Comparison of ENCODE assay signal across 42 cellular contexts in the genomic region with DNA sequence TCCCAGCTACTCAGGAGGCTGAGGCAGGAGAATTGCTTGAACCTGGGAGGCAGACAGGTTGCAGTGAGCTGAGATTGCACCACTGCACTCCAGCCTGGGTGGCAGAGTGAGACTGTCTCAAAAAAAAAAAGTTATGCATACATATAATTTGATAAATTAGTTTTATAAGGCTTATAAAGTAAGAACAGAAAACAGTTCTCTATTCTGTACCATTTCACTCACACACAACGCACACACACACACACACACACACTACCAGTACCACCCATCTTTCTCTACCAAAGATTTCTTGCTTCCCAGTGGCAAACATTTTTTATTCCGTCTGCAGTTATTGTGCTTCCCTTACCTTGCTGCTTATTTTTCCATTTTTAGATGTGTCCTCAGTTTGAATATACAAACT. TPM values are rescaled to one million over a fixed set of nuclear protein-coding genes. Genes with fewer than 3 reads are reported as not detected.
"Had no signal": no experiment of that assay in that cellular context is flagged by ENCODE, and none has a peak within 500 bp of the region (broad histone marks: within the 10 kb centered on the region; RNA-seq: fewer than 3 reads in every experiment).

No MANE protein-coding gene starts in this region.

- H3K4me3 ChIP-seq: adrenal gland, ascending aorta, body of pancreas, breast epithelium, cardiac muscle cell had no signal

- DNase-seq: activated effector memory CD4-positive, alpha-beta T cell treated with anti-CD3 and anti-CD28 coated beads, Interleukin-2, amount 50 U/mL, for 16 hours; activated effector memory CD4-positive, alpha-beta T cell treated with Interleukin-2 at 50 U/mL for 16 hours; activated gamma-delta T cell; activated gamma-delta T cell treated with Interleukin-2 at 50 U/mL for 16 hours; activated naive CD4-positive, alpha-beta T cell; activated naive CD4-positive, alpha-beta T cell treated with anti-CD3 and anti-CD28 coated beads for 36 hours; activated naive CD4-positive, alpha-beta T cell treated with anti-CD3 and anti-CD28 coated beads, Interleukin-2, amount 10 ng/mL, durations not matched to agents 7 days and 5 days; activated naive CD4-positive, alpha-beta T cell treated with anti-CD3 and anti-CD28 coated beads, Interleukin-2, amount 50 U/mL, for 16 hours; activated naive CD4-positive, alpha-beta T cell treated with Interleukin-2 at 50 U/mL for 16 hours; activated naive CD8-positive, alpha-beta T cell treated with anti-CD3 and anti-CD28 coated beads for 36 hours; activated naive CD8-positive, alpha-beta T cell treated with anti-CD3 and anti-CD28 coated beads, Interleukin-2, amount 10 ng/mL, durations not matched to agents 7 days and 5 days; activated naive CD8-positive, alpha-beta T cell treated with anti-CD3 and anti-CD28 coated beads, Interleukin-2, amount 50 U/mL, for 24 hours; activated T-cell treated with anti-CD3 and anti-CD28 coated beads, Interleukin-2, amount 50 U/mL, for 1 hour; activated T-cell treated with anti-CD3 and anti-CD28 coated beads, Interleukin-2, amount 50 U/mL, for 24 hours; activated T-cell treated with anti-CD3 and anti-CD28 coated beads, Interleukin-2, amount 50 U/mL, for 4 hours; activated T-cell treated with anti-CD3 and anti-CD28 coated beads, Interleukin-2, amount 50 U/mL, for 48 hours; activated T-cell treated with anti-CD3 and anti-CD28 coated beads, Interleukin-2, amount 50 U/mL, for 72 hours; adrenal gland; amniotic stem cell; amygdala; anterior cingulate cortex; aorta; body of pancreas; brain microvascular endothelial cell; caudate nucleus; central memory CD4-positive, alpha-beta T cell; cerebellar nuclear complex had no signal

- H3K9me3 ChIP-seq: adrenal gland, ascending aorta, body of pancreas had no signal

- H3K4me1 Mint-ChIP-seq: brain had no signal

- ATAC-seq: activated naive CD4-positive, alpha-beta T cell treated with anti-CD3 and anti-CD28 coated beads, Interleukin-2, amount 50 U/mL, for 72 hours; activated naive CD8-positive, alpha-beta T cell treated with anti-CD3 and anti-CD28 coated beads, Interleukin-2, amount 50 U/mL, for 24 hours; activated T-cell treated with anti-CD3 and anti-CD28 coated beads, Interleukin-2, amount 50 U/mL, for 4 hours; activated T-cell treated with anti-CD3 and anti-CD28 coated beads, Interleukin-2, amount 50 U/mL, for 72 hours; activated T-helper 17 cell treated with anti-CD3 and anti-CD28 coated beads, Interleukin-2, amount 50 U/mL, for 72 hours; body of pancreas had no signal

- H3K27me3 ChIP-seq: adrenal gland, ascending aorta, body of pancreas, brain microvascular endothelial cell, breast epithelium, cardiac muscle cell had no signal

- H3K4me1 ChIP-seq: adrenal gland, ascending aorta, breast epithelium had no signal

- H3K27me3 Mint-ChIP-seq: activated naive CD4-positive, alpha-beta T cell treated with anti-CD3 and anti-CD28 coated beads, Interleukin-2, amount 50 U/mL, for 24 hours; activated naive CD8-positive, alpha-beta T cell; activated naive CD8-positive, alpha-beta T cell treated with anti-CD3 and anti-CD28 coated beads for 36 hours; activated naive CD8-positive, alpha-beta T cell treated with anti-CD3 and anti-CD28 coated beads, Interleukin-2, amount 10 ng/mL, durations not matched to agents 7 days and 5 days; activated naive CD8-positive, alpha-beta T cell treated with anti-CD3 and anti-CD28 coated beads, Interleukin-2, amount 50 U/mL, for 24 hours; activated T-cell treated with anti-CD3 and anti-CD28 coated beads, Interleukin-2, amount 50 U/mL, for 24 hours; activated T-helper 17 cell treated with anti-CD3 and anti-CD28 coated beads, Interleukin-2, amount 50 U/mL, for 72 hours; brain; central memory CD8-positive, alpha-beta T cell had no signal

- H3K4me3 Mint-ChIP-seq: activated naive CD4-positive, alpha-beta T cell treated with anti-CD3 and anti-CD28 coated beads for 36 hours; activated naive CD4-positive, alpha-beta T cell treated with anti-CD3 and anti-CD28 coated beads, Interleukin-2, amount 10 ng/mL, durations not matched to agents 7 days and 5 days; activated naive CD4-positive, alpha-beta T cell treated with anti-CD3 and anti-CD28 coated beads, Interleukin-2, amount 50 U/mL, for 24 hours; activated naive CD8-positive, alpha-beta T cell; activated naive CD8-positive, alpha-beta T cell treated with anti-CD3 and anti-CD28 coated beads for 36 hours; activated naive CD8-positive, alpha-beta T cell treated with anti-CD3 and anti-CD28 coated beads, Interleukin-2, amount 10 ng/mL, durations not matched to agents 7 days and 5 days; activated naive CD8-positive, alpha-beta T cell treated with anti-CD3 and anti-CD28 coated beads, Interleukin-2, amount 50 U/mL, for 24 hours; activated T-cell treated with anti-CD3 and anti-CD28 coated beads, Interleukin-2, amount 50 U/mL, for 24 hours; activated T-cell treated with anti-CD3 and anti-CD28 coated beads, Interleukin-2, amount 50 U/mL, for 4 hours; activated T-cell treated with anti-CD3 and anti-CD28 coated beads, Interleukin-2, amount 50 U/mL, for 72 hours; activated T-helper 1 cell treated with anti-CD3 and anti-CD28 coated beads, Interleukin-12 subunit alpha, Interleukin-12 subunit beta, Interleukin-2, Interleukin-4 antibody, amounts not matched to agents 30 ng/mL and 10 ng/mL and 1 ng/mL, durations not matched to agents 14 hours and 24 hours and 36 hours; activated T-helper 17 cell treated with anti-CD3 and anti-CD28 coated beads, Interleukin-2, amount 50 U/mL, for 72 hours; brain; central memory CD8-positive, alpha-beta T cell had no signal

- H3K27ac ChIP-seq: adrenal gland, ascending aorta, body of pancreas, brain microvascular endothelial cell, breast epithelium, cardiac muscle cell had no signal

- H3K9me3 Mint-ChIP-seq: activated naive CD4-positive, alpha-beta T cell treated with anti-CD3 and anti-CD28 coated beads for 36 hours; activated naive CD4-positive, alpha-beta T cell treated with anti-CD3 and anti-CD28 coated beads, Interleukin-2, amount 50 U/mL, for 24 hours; central memory CD8-positive, alpha-beta T cell had no signal

- H3K27ac Mint-ChIP-seq: activated naive CD4-positive, alpha-beta T cell treated with anti-CD3 and anti-CD28 coated beads for 36 hours; activated naive CD4-positive, alpha-beta T cell treated with anti-CD3 and anti-CD28 coated beads, Interleukin-2, amount 10 ng/mL, durations not matched to agents 7 days and 5 days; activated naive CD4-positive, alpha-beta T cell treated with anti-CD3 and anti-CD28 coated beads, Interleukin-2, amount 50 U/mL, for 24 hours; activated naive CD4-positive, alpha-beta T cell treated with anti-CD3 and anti-CD28 coated beads, Interleukin-2, amount 50 U/mL, for 72 hours; activated naive CD8-positive, alpha-beta T cell; activated naive CD8-positive, alpha-beta T cell treated with anti-CD3 and anti-CD28 coated beads for 36 hours; activated naive CD8-positive, alpha-beta T cell treated with anti-CD3 and anti-CD28 coated beads, Interleukin-2, amount 10 ng/mL, durations not matched to agents 7 days and 5 days; activated naive CD8-positive, alpha-beta T cell treated with anti-CD3 and anti-CD28 coated beads, Interleukin-2, amount 50 U/mL, for 24 hours; activated T-cell treated with anti-CD3 and anti-CD28 coated beads, Interleukin-2, amount 50 U/mL, for 24 hours; activated T-cell treated with anti-CD3 and anti-CD28 coated beads, Interleukin-2, amount 50 U/mL, for 72 hours; activated T-helper 1 cell treated with anti-CD3 and anti-CD28 coated beads, Interleukin-12 subunit alpha, Interleukin-12 subunit beta, Interleukin-2, Interleukin-4 antibody, amounts not matched to agents 30 ng/mL and 10 ng/mL and 1 ng/mL, durations not matched to agents 14 hours and 24 hours and 36 hours; activated T-helper 17 cell treated with anti-CD3 and anti-CD28 coated beads, Interleukin-2, amount 50 U/mL, for 72 hours; activated T-helper 2 cell treated with anti-CD3 and anti-CD28 coated beads, Interferon-gamma antibody, Interleukin-2, Interleukin-4, amounts not matched to agents 10 μg/mL and 5 μg/mL and 100 μg/mL, durations not matched to agents 14 hours and 24 hours and 36 hours; brain had no signal

- FAIRE-seq: astrocyte, bronchial epithelial cell had no signal

RNA-seq across cellular contexts. Expression of a gene that starts 46.4 kb away (rescaled TPM):
- total RNA-seq: ascending aorta, astrocyte, body of pancreas, bronchial epithelial cell, cardiac muscle cell, cerebellum, chondrocyte had no signal
- polyA plus RNA-seq: aorta, cardiac muscle cell had no signal
